Comparison of ENCODE assay signal across 39 cellular contexts in genomic region chr12:108599948-108600701, GRCh38. TPM values are rescaled to one million over a fixed set of nuclear protein-coding genes. Genes with fewer than 3 reads are reported as not detected.
"Had no signal": no experiment of that assay in that cellular context is flagged by ENCODE, and none has a peak within 500 bp of the region (broad histone marks: within the 10 kb centered on the region; RNA-seq: fewer than 3 reads in every experiment).

No MANE protein-coding gene starts in this region.

- H3K27ac Mint-ChIP-seq: activated CD4-positive, alpha-beta T cell treated with anti-CD3 and anti-CD28 coated beads for 36 hours; activated naive CD4-positive, alpha-beta T cell treated with anti-CD3 and anti-CD28 coated beads for 36 hours; activated naive CD8-positive, alpha-beta T cell treated with anti-CD3 and anti-CD28 coated beads for 36 hours; activated T-helper 1 cell treated with anti-CD3 and anti-CD28 coated beads, Interleukin-12 subunit alpha, Interleukin-12 subunit beta, Interleukin-2, Interleukin-4 antibody, amounts not matched to agents 30 ng/mL and 10 ng/mL and 1 ng/mL, durations not matched to agents 14 hours and 24 hours and 36 hours; stimulated activated naive CD8-positive, alpha-beta T cell treated with anti-CD3 and anti-CD28 coated beads, Interleukin-15, amount 100 ng/mL, for 72 hours; T-helper 1 cell treated with Interleukin-12 subunit alpha and Interleukin-12 subunit beta and Interleukin-4 antibody, amounts not matched to agents 30 μg/mL and 1 μg/mL, for 36 hours had no signal

- DNase-seq: activated CD4-positive, alpha-beta T cell treated with anti-CD3 and anti-CD28 coated beads for 36 hours; activated CD4-positive, alpha-beta T cell treated with anti-CD3 and anti-CD28 coated beads, Interleukin-2, amount 50 U/mL, for 48 hours; activated CD4-positive, CD25-positive, alpha-beta regulatory T cell; activated CD8-positive, alpha-beta memory T cell treated with anti-CD3 and anti-CD28 coated beads for 24 hours; activated effector memory CD4-positive, alpha-beta T cell treated with anti-CD3 and anti-CD28 coated beads, Interleukin-2, amount 50 U/mL, for 16 hours; activated naive CD4-positive, alpha-beta T cell treated with anti-CD3 and anti-CD28 coated beads for 36 hours; activated naive CD8-positive, alpha-beta T cell treated with anti-CD3 and anti-CD28 coated beads for 36 hours; adrenal gland; aorta; body of pancreas; cerebellar nuclear complex; colonic mucosa; effector CD8-positive, alpha-beta T cell; erythroblast; hippocampal formation; left cardiac atrium; left ventricle myocardium superior; naive B cell; occipital lobe; psoas muscle; stimulated activated CD4-positive, alpha-beta T cell treated with anti-CD3 and anti-CD28 coated beads, Interleukin-1b, Interleukin-23, amount 100 ng/mL, for 48 hours; stimulated activated CD4-positive, alpha-beta T cell treated with anti-CD3 and anti-CD28 coated beads, Interleukin-4, amount 100 ng/mL, for 4 hours; stimulated activated CD8-positive, alpha-beta memory T cell treated with anti-CD3 and anti-CD28 coated beads, Interleukin-4, amount 100 ng/mL, for 48 hours; stimulated activated naive CD8-positive, alpha-beta T cell treated with anti-CD3 and anti-CD28 coated beads, Interleukin-15, amount 100 ng/mL, for 72 hours; substantia nigra; T1000; upper lobe of left lung had no signal

- H3K4me2 ChIP-seq: smooth muscle cell had no signal

- H3K36me3 Mint-ChIP-seq: activated naive CD8-positive, alpha-beta T cell treated with anti-CD3 and anti-CD28 coated beads for 36 hours; naive B cell; stimulated activated memory B cell treated with anti-CD40 and anti-IgM and Interleukin-4, amounts not matched to agents 10 μg/mL and 1 μg/mL and 100 μg/mL, for 72 hours had no signal

- H3K4me1 ChIP-seq: adrenal gland, body of pancreas, colonic mucosa, psoas muscle, upper lobe of left lung had no signal

- H3K79me2 ChIP-seq: parathyroid adenoma had no signal

- H2AFZ ChIP-seq: parathyroid adenoma had no signal

- H3K9me3 ChIP-seq: adrenal gland, body of pancreas, colonic mucosa, gastroesophageal sphincter, psoas muscle, upper lobe of left lung, vagina had no signal

- FAIRE-seq: keratinocyte had no signal

- H3K9ac ChIP-seq: parathyroid adenoma had no signal

- H3K27me3 Mint-ChIP-seq: activated CD4-positive, alpha-beta T cell treated with anti-CD3 and anti-CD28 coated beads for 36 hours; activated naive CD8-positive, alpha-beta T cell treated with anti-CD3 and anti-CD28 coated beads for 36 hours; stimulated activated memory B cell treated with anti-CD40 and anti-IgM and Interleukin-4, amounts not matched to agents 10 μg/mL and 1 μg/mL and 100 μg/mL, for 72 hours; stimulated activated naive CD8-positive, alpha-beta T cell treated with anti-CD3 and anti-CD28 coated beads, Interleukin-15, amount 100 ng/mL, for 72 hours had no signal

- H3K27me3 ChIP-seq: adrenal gland, body of pancreas, cardiac muscle cell, colonic mucosa, gastroesophageal sphincter, upper lobe of left lung, vagina had no signal

- ATAC-seq: activated CD4-positive, alpha-beta T cell treated with anti-CD3 and anti-CD28 coated beads for 36 hours; body of pancreas; gastroesophageal sphincter; left cardiac atrium; left ventricle myocardium superior; psoas muscle; stimulated activated memory B cell treated with anti-CD40 and anti-IgM and Interleukin-4, amounts not matched to agents 10 μg/mL and 1 μg/mL and 100 μg/mL, for 72 hours; stimulated activated naive CD8-positive, alpha-beta T cell treated with anti-CD3 and anti-CD28 coated beads, Interleukin-15, amount 100 ng/mL, for 72 hours had no signal

- H3K27ac ChIP-seq: adrenal gland, body of pancreas, cardiac muscle cell, colonic mucosa, gastroesophageal sphincter, parathyroid adenoma, psoas muscle, upper lobe of left lung, vagina had no signal

- H3K9me3 Mint-ChIP-seq: activated naive CD4-positive, alpha-beta T cell treated with anti-CD3 and anti-CD28 coated beads for 36 hours; activated naive CD8-positive, alpha-beta T cell treated with anti-CD3 and anti-CD28 coated beads for 36 hours; activated T-helper 1 cell treated with anti-CD3 and anti-CD28 coated beads, Interleukin-12 subunit alpha, Interleukin-12 subunit beta, Interleukin-2, Interleukin-4 antibody, amounts not matched to agents 30 ng/mL and 10 ng/mL and 1 ng/mL, durations not matched to agents 14 hours and 24 hours and 36 hours; naive B cell; stimulated activated memory B cell treated with anti-CD40 and anti-IgM and Interleukin-4, amounts not matched to agents 10 μg/mL and 1 μg/mL and 100 μg/mL, for 72 hours; T-helper 1 cell treated with Interleukin-12 subunit alpha and Interleukin-12 subunit beta and Interleukin-4 antibody, amounts not matched to agents 30 μg/mL and 1 μg/mL, for 36 hours had no signal

- H3K4me3 ChIP-seq: adrenal gland, body of pancreas, cardiac muscle cell, colonic mucosa, gastroesophageal sphincter, psoas muscle, smooth muscle cell, upper lobe of left lung, vagina had no signal

- H3K36me3 ChIP-seq: adrenal gland, cardiac muscle cell, colonic mucosa, gastroesophageal sphincter, upper lobe of left lung, vagina had no signal

- H3K4me3 Mint-ChIP-seq: activated CD4-positive, alpha-beta T cell treated with anti-CD3 and anti-CD28 coated beads for 36 hours; activated naive CD4-positive, alpha-beta T cell treated with anti-CD3 and anti-CD28 coated beads for 36 hours; activated naive CD8-positive, alpha-beta T cell treated with anti-CD3 and anti-CD28 coated beads for 36 hours; activated T-helper 1 cell treated with anti-CD3 and anti-CD28 coated beads, Interleukin-12 subunit alpha, Interleukin-12 subunit beta, Interleukin-2, Interleukin-4 antibody, amounts not matched to agents 30 ng/mL and 10 ng/mL and 1 ng/mL, durations not matched to agents 14 hours and 24 hours and 36 hours; naive B cell; stimulated activated memory B cell treated with anti-CD40 and anti-IgM and Interleukin-4, amounts not matched to agents 10 μg/mL and 1 μg/mL and 100 μg/mL, for 72 hours; stimulated activated naive CD8-positive, alpha-beta T cell treated with anti-CD3 and anti-CD28 coated beads, Interleukin-15, amount 100 ng/mL, for 72 hours; T-helper 1 cell treated with Interleukin-12 subunit alpha and Interleukin-12 subunit beta and Interleukin-4 antibody, amounts not matched to agents 30 μg/mL and 1 μg/mL, for 36 hours had no signal

- H3K4me1 Mint-ChIP-seq: activated CD4-positive, alpha-beta T cell treated with anti-CD3 and anti-CD28 coated beads for 36 hours; activated naive CD8-positive, alpha-beta T cell treated with anti-CD3 and anti-CD28 coated beads for 36 hours had no signal

RNA-seq across cellular contexts. Expression of gene TMEM119, which starts 2.2 kb away (rescaled TPM):
- total RNA-seq: activated naive CD4-positive, alpha-beta T cell treated with anti-CD3 and anti-CD28 coated beads for 36 hours; activated T-helper 1 cell treated with anti-CD3 and anti-CD28 coated beads, Interleukin-12 subunit alpha, Interleukin-12 subunit beta, Interleukin-2, Interleukin-4 antibody, amounts not matched to agents 30 ng/mL and 10 ng/mL and 1 ng/mL, durations not matched to agents 14 hours and 24 hours and 36 hours; dermis microvascular lymphatic vessel endothelial cell; lung microvascular endothelial cell had no signal
- polyA plus RNA-seq: keratinocyte, neural cell had no signal
